In genomic region chr19:13119654-13120053, GRCh38 we compare ENCODE assay signal across 8 cellular contexts. TPM values are rescaled to one million over a fixed set of nuclear protein-coding genes. Genes with fewer than 3 reads are reported as not detected.
DNase-seq lines count a peak whose midpoint lies in the region; ATAC-seq and TF ChIP-seq lines count a peak whose summit lies in the region.

No MANE protein-coding gene starts in this region.

- peak overlapping the region; percentile 84 for H3K4me3 Mint-ChIP-seq in CD4-positive, alpha-beta T cell
- H3K4me3 Mint-ChIP-seq in natural killer cell treated with Interleukin-12 subunit alpha and Interleukin-12 subunit beta and Interleukin-15 and Interleukin-18, amount 100 ng/mL, for 72 hours: peak overlapping the region; percentile 82

- intact Hi-C loops in CD4-positive, alpha-beta T cell (cut with DNase I, micrococcal nuclease): loop anchor here in 1 of 2 experiments (10.0 kb wide), 1 partner anchor 655 kb away; the partner anchor contains the start of gene C19orf53
- intact Hi-C loops in dorsolateral prefrontal cortex (cut with DNase I): loop anchor here in 1 of 2 donors (10.0 kb wide), 1 partner anchor 145 kb away; no protein-coding TSS in a partner anchor

- H3K36me3 ChIP-seq in MG63 (peaks cover 70% of the 10 kb centered on the region), Peyer's patch (no peaks in the 10 kb centered on the region)

- H3K9me3 ChIP-seq in CD4-positive, alpha-beta T cell (ENCODE audit: control insufficient read depth, low read length): no peaks in the 10 kb centered on the region
- H3K9me3 ChIP-seq in MG63 (no peaks in the 10 kb centered on the region), Peyer's patch (no peaks in the 10 kb centered on the region)

- POLR2A ChIA-PET in CD4-positive, alpha-beta T cell (lab: Charles Lee): interaction anchor here (2.9 to 4.7 kb wide), 3 partner anchors 19 to 33 kb away, joined by 23 to 60 read pairs (median 32); partner anchors contain the start of genes IER2 and STX10

- H3K27me3 ChIP-seq in CD4-positive, alpha-beta T cell (ENCODE audit: control insufficient read depth, insufficient read depth, low read length): no peaks in the 10 kb centered on the region
- H3K27me3 ChIP-seq in MG63: no peaks in the 10 kb centered on the region
- no peaks in the 10 kb centered on the region for H3K27me3 ChIP-seq in dorsolateral prefrontal cortex
- H3K27me3 ChIP-seq in Peyer's patch: no peaks in the 10 kb centered on the region

- H3K27ac Mint-ChIP-seq in CD4-positive, alpha-beta T cell: peak overlapping the region; percentile 24
- H3K27ac Mint-ChIP-seq in natural killer cell treated with Interleukin-12 subunit alpha and Interleukin-12 subunit beta and Interleukin-15 and Interleukin-18, amount 100 ng/mL, for 72 hours: peak overlapping the region; percentile 70 to 85

- H3K9me3 Mint-ChIP-seq in CD4-positive, alpha-beta T cell: no peaks in the 10 kb centered on the region
- no peaks in the 10 kb centered on the region for H3K9me3 Mint-ChIP-seq in natural killer cell treated with Interleukin-12 subunit alpha and Interleukin-12 subunit beta and Interleukin-15 and Interleukin-18, amount 100 ng/mL, for 72 hours

- no peak overlapping the region for H3K27ac ChIP-seq in CD4-positive, alpha-beta T cell (ENCODE audit: low read depth, low read length)
- peak overlapping the region in 9 of 59 donors; percentile 19 to 88 (median 39) for H3K27ac ChIP-seq in dorsolateral prefrontal cortex
- no peak overlapping the region for H3K27ac ChIP-seq in Peyer's patch

- H3K27me3 Mint-ChIP-seq in CD4-positive, alpha-beta T cell: no peaks in the 10 kb centered on the region
- H3K27me3 Mint-ChIP-seq in natural killer cell treated with Interleukin-12 subunit alpha and Interleukin-12 subunit beta and Interleukin-15 and Interleukin-18, amount 100 ng/mL, for 72 hours: no peaks in the 10 kb centered on the region

- peaks cover 66% of the 10 kb centered on the region for H3K4me1 Mint-ChIP-seq in CD4-positive, alpha-beta T cell (ENCODE audit: low read depth)
- peaks cover 66 to 67% of the 10 kb centered on the region in 2 donors for H3K4me1 Mint-ChIP-seq in natural killer cell treated with Interleukin-12 subunit alpha and Interleukin-12 subunit beta and Interleukin-15 and Interleukin-18, amount 100 ng/mL, for 72 hours (ENCODE audit: low read depth in 2 of 2)

- peaks cover 26% of the 10 kb centered on the region for H3K36me3 Mint-ChIP-seq in CD4-positive, alpha-beta T cell (ENCODE audit: low read depth)
- no peaks in the 10 kb centered on the region for H3K36me3 Mint-ChIP-seq in natural killer cell treated with Interleukin-12 subunit alpha and Interleukin-12 subunit beta and Interleukin-15 and Interleukin-18, amount 100 ng/mL, for 72 hours

- no peak for TF ChIP-seq CTCF in CD4-positive, alpha-beta T cell (IDR thresholded peaks at IDR 0.05)
- TF ChIP-seq CTCF in dorsolateral prefrontal cortex (IDR thresholded peaks at IDR 0.05 in 54 of 56, conservative IDR thresholded peaks at IDR 0.05 in 2 of 56; ENCODE audit: low read depth in 1 of 56, partially characterized antibody in 56 of 56) (no peak), Peyer's patch (IDR thresholded peaks at IDR 0.05) (no peak)

- ATAC-seq in CD4-positive, alpha-beta T cell (ENCODE audit: poor library complexity): no peak
- ATAC-seq in natural killer cell treated with Interleukin-12 subunit alpha and Interleukin-12 subunit beta and Interleukin-15 and Interleukin-18, amount 100 ng/mL, for 72 hours: no peak
- no peak for ATAC-seq in GM21390 (IDR thresholded peaks at IDR 0.05; ENCODE audit: unreplicated experiment)

- no peak for TF ChIP-seq POLR2A in Peyer's patch (IDR thresholded peaks at IDR 0.05)

- no peak for DNase-seq in CD4-positive, alpha-beta T cell
- DNase-seq in MG63: no peak
- DNase-seq in dorsolateral prefrontal cortex: no peak
- DNase-seq in natural killer cell treated with Interleukin-12 subunit alpha and Interleukin-12 subunit beta and Interleukin-15 and Interleukin-18, amount 100 ng/mL, for 72 hours (ENCODE audit: low spot score): no peak
- DNase-seq in NCI-H2196 treated with DMSO at 0.1 percent for 48 hours (lab: John Stamatoyannopoulos, UW; ENCODE audit: unreplicated experiment): no peak
- no peak for DNase-seq in Peyer's patch
- DNase-seq in middle frontal gyrus (ENCODE audit: extremely low spot score, low spot score): no peak

- CTCF ChIA-PET in CD4-positive, alpha-beta T cell (lab: Charles Lee): no interaction called here

- H3K4me3 ChIP-seq in MG63 (peak overlapping the region; percentile 97), dorsolateral prefrontal cortex (peak overlapping the region in 53 of 59 donors; percentile 54 to 100 (median 87)), Peyer's patch (peak overlapping the region in 1 of 4 donors; percentile 100)

- peaks cover 0 to 39% (median 18%) of the 10 kb centered on the region in 4 donors for H3K4me1 ChIP-seq in Peyer's patch

RNA-seq across cellular contexts. Expression of gene NACC1, which starts 1.6 kb away (rescaled TPM):
- 10 to 100 TPM; 13.0 to 13.5 TPM for total RNA-seq in CD4-positive, alpha-beta T cell
- 44.6 and 96.4 TPM in 2 replicates for total RNA-seq in MG63 (2014; rRNA removed; shearing (Covaris generic); ENCODE audit: low replicate concordance)
- total RNA-seq in dorsolateral prefrontal cortex (100 to 1,000 TPM in 5 of 120 experiments, 10 to 100 TPM in 115; 54.8 to 122 (median 79.3) TPM), Peyer's patch (10 to 100 TPM; 21.5 to 48.0 (median 37.1) TPM)
- 100 to 1,000 TPM; 129 to 138 TPM for total RNA-seq in natural killer cell treated with Interleukin-12 subunit alpha and Interleukin-12 subunit beta and Interleukin-15 and Interleukin-18, amount 100 ng/mL, for 72 hours

RNA-seq across cellular contexts. Expression of gene TRMT1, which starts 3.1 kb away (rescaled TPM):
- total RNA-seq in CD4-positive, alpha-beta T cell: 10 to 100 TPM; 60.5 to 63.4 TPM
- total RNA-seq in MG63 (2014; rRNA removed; shearing (Covaris generic); ENCODE audit: low replicate concordance): 127 and 172 TPM in 2 replicates
- total RNA-seq in dorsolateral prefrontal cortex: 10 to 100 TPM; 30.6 to 70.9 (median 40.8) TPM
- total RNA-seq in natural killer cell treated with Interleukin-12 subunit alpha and Interleukin-12 subunit beta and Interleukin-15 and Interleukin-18, amount 100 ng/mL, for 72 hours: 100 to 1,000 TPM in 1 of 2 donors, 10 to 100 TPM in 1; 54.6 to 120 TPM
- total RNA-seq in Peyer's patch: 10 to 100 TPM; 27.1 to 71.8 (median 28.3) TPM

RNA-seq across cellular contexts. Expression of gene LYL1, which starts 17.0 kb away (rescaled TPM):
- total RNA-seq in CD4-positive, alpha-beta T cell: 1 to 10 TPM; 1.9 to 2.1 TPM
- total RNA-seq in MG63 (2014; rRNA removed; shearing (Covaris generic); ENCODE audit: low replicate concordance): not detected in 2 replicates
- 10 to 100 TPM in 2 of 120 experiments, 1 to 10 TPM in 118; 1.0 to 11.8 (median 4.5) TPM for total RNA-seq in dorsolateral prefrontal cortex
- total RNA-seq in natural killer cell treated with Interleukin-12 subunit alpha and Interleukin-12 subunit beta and Interleukin-15 and Interleukin-18, amount 100 ng/mL, for 72 hours: 1 to 10 TPM in 1 of 2 donors, under 1 TPM in 1; 0.86 to 1.4 TPM
- total RNA-seq in Peyer's patch: 10 to 100 TPM in 1 of 4 donors, 1 to 10 TPM in 3; 1.2 to 21.5 (median 4.9) TPM

RNA-seq across cellular contexts. Expression of gene STX10, which starts 30.5 kb away (rescaled TPM):
- total RNA-seq in CD4-positive, alpha-beta T cell: 10 to 100 TPM; 40.9 to 43.9 TPM
- 281 and 371 TPM in 2 replicates for total RNA-seq in MG63 (2014; rRNA removed; shearing (Covaris generic); ENCODE audit: low replicate concordance)
- 10 to 100 TPM; 21.7 to 50.2 (median 33.8) TPM for total RNA-seq in dorsolateral prefrontal cortex
- 10 to 100 TPM; 48.1 to 62.5 TPM for total RNA-seq in natural killer cell treated with Interleukin-12 subunit alpha and Interleukin-12 subunit beta and Interleukin-15 and Interleukin-18, amount 100 ng/mL, for 72 hours
- total RNA-seq in Peyer's patch: 100 to 1,000 TPM in 2 of 4 donors, 10 to 100 TPM in 2; 78.1 to 199 (median 107) TPM

RNA-seq across cellular contexts. Expression of gene IER2, which starts 30.6 kb away (rescaled TPM):
- 100 to 1,000 TPM; 254 to 255 TPM for total RNA-seq in CD4-positive, alpha-beta T cell
- total RNA-seq in MG63 (2014; rRNA removed; shearing (Covaris generic); ENCODE audit: low replicate concordance): 39.0 and 80.1 TPM in 2 replicates
- total RNA-seq in dorsolateral prefrontal cortex (10 to 100 TPM; 15.7 to 43.8 (median 25.6) TPM), Peyer's patch (100 to 1,000 TPM in 1 of 4 donors, 10 to 100 TPM in 3; 72.2 to 229 (median 85.6) TPM)
- 100 to 1,000 TPM; 106 to 117 TPM for total RNA-seq in natural killer cell treated with Interleukin-12 subunit alpha and Interleukin-12 subunit beta and Interleukin-15 and Interleukin-18, amount 100 ng/mL, for 72 hours
